Comparison of ENCODE assay signal across 7 cellular contexts in genomic region chr6:42339991-42340401, GRCh38.
DNase-seq lines count a peak whose midpoint lies in the region; ATAC-seq lines count a peak whose summit lies in the region.

No MANE protein-coding gene starts in this region.

- no peak overlapping the region for H3K4me3 Mint-ChIP-seq in activated CD4-positive, alpha-beta T cell treated with anti-CD3 and anti-CD28 coated beads, Interleukin-2, amount 10 ng/mL, durations not matched to agents 7 days and 5 days

- DNase-seq in activated CD4-positive, alpha-beta T cell treated with anti-CD3 and anti-CD28 coated beads, Interleukin-2, amount 10 ng/mL, durations not matched to agents 7 days and 5 days = peak; percentile 13
- peak in 3 of 4 experiments; percentile 16 to 32 (median 30) for DNase-seq in stimulated activated CD4-positive, alpha-beta T cell treated with anti-CD3 and anti-CD28 coated beads, Interleukin-1b, Interleukin-23, amount 100 ng/mL, for 24 hours (ENCODE audit: low read depth in 4 of 4, low spot score in 1 of 4)
- DNase-seq in epidermal melanocyte (ENCODE audit: insufficient read length, low spot score) (no peak), NCI-H1105 treated with DMSO at 0.1 percent for 48 hours (lab: John Stamatoyannopoulos, UW) (no peak)

- CTCF ChIA-PET in activated CD4-positive, alpha-beta T cell treated with anti-CD3 and anti-CD28 coated beads, Interleukin-2, amount 10 ng/mL, durations not matched to agents 7 days and 5 days (lab: Charles Lee) = interaction anchor here (0.6 to 1.4 kb wide), 8 partner anchors 9 to 208 kb away, joined by 3 to 7 read pairs (median 4); no protein-coding TSS in a partner anchor

- POLR2A ChIA-PET in activated CD4-positive, alpha-beta T cell treated with anti-CD3 and anti-CD28 coated beads, Interleukin-2, amount 10 ng/mL, durations not matched to agents 7 days and 5 days (lab: Charles Lee) = interaction anchor here (1.1 kb wide), 1 partner anchor 13 kb away, joined by 3 read pairs; no protein-coding TSS in a partner anchor

- peak; percentile 84 for ATAC-seq in GM18861 (IDR thresholded peaks at IDR 0.05; ENCODE audit: unreplicated experiment)
- peak; percentile 75 for ATAC-seq in HG02759 (IDR thresholded peaks at IDR 0.05; ENCODE audit: unreplicated experiment)
- ATAC-seq in GM21515 (IDR thresholded peaks at IDR 0.05; ENCODE audit: unreplicated experiment) = no peak

- H3K9me3 Mint-ChIP-seq in activated CD4-positive, alpha-beta T cell treated with anti-CD3 and anti-CD28 coated beads, Interleukin-2, amount 10 ng/mL, durations not matched to agents 7 days and 5 days = no peaks in the 10 kb centered on the region

- H3K4me1 Mint-ChIP-seq in activated CD4-positive, alpha-beta T cell treated with anti-CD3 and anti-CD28 coated beads, Interleukin-2, amount 10 ng/mL, durations not matched to agents 7 days and 5 days = peaks cover 65% of the 10 kb centered on the region

- H3K27me3 Mint-ChIP-seq in activated CD4-positive, alpha-beta T cell treated with anti-CD3 and anti-CD28 coated beads, Interleukin-2, amount 10 ng/mL, durations not matched to agents 7 days and 5 days = no peaks in the 10 kb centered on the region

- peak overlapping the region; percentile 43 for H3K27ac Mint-ChIP-seq in activated CD4-positive, alpha-beta T cell treated with anti-CD3 and anti-CD28 coated beads, Interleukin-2, amount 10 ng/mL, durations not matched to agents 7 days and 5 days

- H3K36me3 Mint-ChIP-seq in activated CD4-positive, alpha-beta T cell treated with anti-CD3 and anti-CD28 coated beads, Interleukin-2, amount 10 ng/mL, durations not matched to agents 7 days and 5 days (ENCODE audit: low read depth) = peaks cover 22% of the 10 kb centered on the region

Comparison
In these comparisons a context has a peak if more than half of its experiments do, and no peak if none do; other contexts are left out.
1. DNase-seq: peak in activated CD4-positive, alpha-beta T cell treated with anti-CD3 and anti-CD28 coated beads, Interleukin-2, amount 10 ng/mL, durations not matched to agents 7 days and 5 days (single experiment) and stimulated activated CD4-positive, alpha-beta T cell treated with anti-CD3 and anti-CD28 coated beads, Interleukin-1b, Interleukin-23, amount 100 ng/mL, for 24 hours (3 of 4); none in epidermal melanocyte (single experiment) and NCI-H1105 treated with DMSO at 0.1 percent for 48 hours (single experiment).